8 cellular contexts compared by ENCODE assay signal in the genomic region with DNA sequence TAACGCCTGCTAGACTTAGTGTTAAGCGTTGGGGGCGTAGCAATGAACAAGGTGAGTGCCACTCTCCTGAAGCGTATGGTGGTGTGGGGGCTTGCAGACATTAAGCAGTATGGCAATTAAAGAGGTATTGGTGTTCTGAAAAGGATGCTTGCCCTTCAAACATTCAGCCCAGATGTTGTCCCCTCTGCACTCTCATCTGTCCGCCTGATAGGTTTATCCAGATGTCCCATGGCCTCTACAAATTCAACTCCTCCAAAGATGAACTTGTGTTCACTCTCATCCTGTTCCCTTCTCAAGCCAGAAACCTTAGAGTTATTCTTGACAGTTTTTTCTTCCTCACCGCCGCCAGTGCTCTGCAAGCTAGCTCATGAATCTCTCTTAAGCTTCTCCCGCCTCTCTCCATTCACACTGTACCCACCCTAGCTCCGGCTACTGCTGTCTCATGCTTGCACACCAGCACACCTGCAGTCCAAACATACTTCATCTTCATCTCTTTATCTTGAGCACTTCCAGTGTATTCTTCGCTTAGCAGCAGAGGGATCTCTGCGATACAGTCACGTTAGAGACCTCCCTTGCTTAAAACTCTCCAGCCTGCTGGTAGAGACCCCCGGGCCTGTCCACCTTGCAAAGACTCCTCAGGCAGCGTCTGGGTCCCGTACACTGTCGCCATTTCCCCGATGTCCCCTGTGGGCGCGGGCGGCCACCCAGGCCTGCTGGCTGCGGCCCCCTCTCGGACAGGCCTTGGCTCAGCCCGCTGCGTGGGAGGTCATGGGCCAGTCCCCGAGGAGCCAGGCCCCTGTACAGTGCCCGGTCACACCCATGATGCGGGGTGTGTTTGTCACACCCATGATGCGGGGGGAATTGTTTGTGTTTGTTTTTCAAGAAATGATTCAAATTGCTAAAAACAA. TPM values are rescaled to one million over a fixed set of nuclear protein-coding genes. Genes with fewer than 3 reads are reported as not detected.
DNase-seq lines count a peak whose midpoint lies in the region; TF ChIP-seq lines count a peak whose summit lies in the region.

No MANE protein-coding gene starts in this region.

- peak overlapping the region; percentile 80 to 94 for H3K9ac ChIP-seq in liver (ENCODE audit: low read depth in 1 of 2, low read length in 2 of 2)

- H3K4me1 ChIP-seq in liver (ENCODE audit: control insufficient read depth in 4 of 4, insufficient read depth in 4 of 4, low read length in 3 of 4): peaks cover 5 to 16% (median 7%) of the 10 kb centered on the region in 4 donors
- peaks cover 0 to 20% (median 15%) of the 10 kb centered on the region in 4 donors for H3K4me1 ChIP-seq in tibial artery

- peak overlapping the region; percentile 97 for H3K27ac Mint-ChIP-seq in activated T-cell treated with anti-CD3 and anti-CD28 coated beads, Interleukin-2, amount 50 U/mL, for 24 hours

- intact Hi-C loops in tibial artery (cut with DNase I; ENCODE audit: low total_unique reads): no loop called here

- H3K4me3 Mint-ChIP-seq in activated T-cell treated with anti-CD3 and anti-CD28 coated beads, Interleukin-2, amount 50 U/mL, for 24 hours: peak overlapping the region; percentile 91

- no peak for DNase-seq in activated T-cell treated with anti-CD3 and anti-CD28 coated beads, Interleukin-2, amount 50 U/mL, for 24 hours
- no peak for DNase-seq in activated T-cell treated with anti-CD3 and anti-CD28 coated beads, Interleukin-2, amount 50 U/mL, for 1 hour
- DNase-seq in astrocyte of the spinal cord (ENCODE audit: low read depth, low spot score) (no peak), tibial artery (no peak), A172 (ENCODE audit: low spot score) (no peak), medulla oblongata (ENCODE audit: extremely low spot score) (no peak), AG20443 (ENCODE audit: low spot score) (no peak)

- H3K9me3 ChIP-seq in liver (ENCODE audit: control insufficient read depth in 4 of 4, low read length in 3 of 4): no peaks in the 10 kb centered on the region
- no peaks in the 10 kb centered on the region for H3K9me3 ChIP-seq in tibial artery

- WGBS in liver: 75% methylated on average over 28 of the region's 28 CpGs

- H3K27me3 ChIP-seq in liver (ENCODE audit: control insufficient read depth in 4 of 4, insufficient read depth in 4 of 4, low read length in 3 of 4): no peaks in the 10 kb centered on the region
- no peaks in the 10 kb centered on the region for H3K27me3 ChIP-seq in tibial artery

- in situ Hi-C loops in astrocyte of the spinal cord (cut with HindIII; ENCODE audit: low sequenced_read_pairs): no loop called here

- H3K4me3 ChIP-seq in astrocyte of the spinal cord (ENCODE audit: low read depth, low read length) (peak overlapping the region; percentile 100), liver (ENCODE audit: low read depth in 1 of 3, low read length in 3 of 3) (peak overlapping the region; percentile 63 to 99 (median 97)), tibial artery (peak overlapping the region; percentile 71 to 74)

- H3K27me3 Mint-ChIP-seq in activated T-cell treated with anti-CD3 and anti-CD28 coated beads, Interleukin-2, amount 50 U/mL, for 24 hours: no peaks in the 10 kb centered on the region

- no peak for TF ChIP-seq RAD21 in liver (IDR thresholded peaks at IDR 0.05)

- H3K9me3 Mint-ChIP-seq in activated T-cell treated with anti-CD3 and anti-CD28 coated beads, Interleukin-2, amount 50 U/mL, for 24 hours: no peaks in the 10 kb centered on the region

- H3K27ac ChIP-seq in liver (ENCODE audit: low read depth in 1 of 2, low read length in 2 of 2): peak overlapping the region; percentile 79 to 87
- peak overlapping the region; percentile 85 for H3K27ac ChIP-seq in tibial artery

- H3K36me3 Mint-ChIP-seq in activated T-cell treated with anti-CD3 and anti-CD28 coated beads, Interleukin-2, amount 50 U/mL, for 24 hours (ENCODE audit: low read depth): peaks cover 53% of the 10 kb centered on the region

- H3K4me1 Mint-ChIP-seq in activated T-cell treated with anti-CD3 and anti-CD28 coated beads, Interleukin-2, amount 50 U/mL, for 24 hours (ENCODE audit: low read depth): peaks cover 35% of the 10 kb centered on the region

- TF ChIP-seq CTCF in astrocyte of the spinal cord (IDR thresholded peaks at IDR 0.05; ENCODE audit: low read depth, low read length) (no peak), liver (IDR thresholded peaks at IDR 0.05; ENCODE audit: low read depth, low read length, missing input control) (no peak), tibial artery (IDR thresholded peaks at IDR 0.05) (no peak)

- H3K36me3 ChIP-seq in liver (ENCODE audit: control insufficient read depth in 4 of 4, insufficient read depth in 3 of 4, low read depth in 1 of 4, low read length in 3 of 4): peaks cover 11 to 33% (median 25%) of the 10 kb centered on the region in 4 donors
- peaks cover 33 to 43% (median 36%) of the 10 kb centered on the region in 3 donors for H3K36me3 ChIP-seq in tibial artery

TF ChIP-seq in liver, 16 proteins besides CTCF, POLR2A, EP300 and RAD21:
- TF ChIP-seq JUND (IDR thresholded peaks at IDR 0.05) (no peak), FOXA2 (IDR thresholded peaks at IDR 0.05) (no peak), HNF4G (IDR thresholded peaks at IDR 0.05) (no peak), RXRA (IDR thresholded peaks at IDR 0.05) (no peak), EGR1 (IDR thresholded peaks at IDR 0.05; ENCODE audit: low read depth in 2 of 2) (no peak), HNF4A (conservative IDR thresholded peaks at IDR 0.05) (no peak), NR2F2 (IDR thresholded peaks at IDR 0.05) (no peak), YY1 (IDR thresholded peaks at IDR 0.05) (no peak), TAF1 (conservative IDR thresholded peaks at IDR 0.05) (no peak), FOXA1 (IDR thresholded peaks at IDR 0.05) (no peak), SP1 (IDR thresholded peaks at IDR 0.05) (no peak)
- TF ChIP-seq, protein P1, sequence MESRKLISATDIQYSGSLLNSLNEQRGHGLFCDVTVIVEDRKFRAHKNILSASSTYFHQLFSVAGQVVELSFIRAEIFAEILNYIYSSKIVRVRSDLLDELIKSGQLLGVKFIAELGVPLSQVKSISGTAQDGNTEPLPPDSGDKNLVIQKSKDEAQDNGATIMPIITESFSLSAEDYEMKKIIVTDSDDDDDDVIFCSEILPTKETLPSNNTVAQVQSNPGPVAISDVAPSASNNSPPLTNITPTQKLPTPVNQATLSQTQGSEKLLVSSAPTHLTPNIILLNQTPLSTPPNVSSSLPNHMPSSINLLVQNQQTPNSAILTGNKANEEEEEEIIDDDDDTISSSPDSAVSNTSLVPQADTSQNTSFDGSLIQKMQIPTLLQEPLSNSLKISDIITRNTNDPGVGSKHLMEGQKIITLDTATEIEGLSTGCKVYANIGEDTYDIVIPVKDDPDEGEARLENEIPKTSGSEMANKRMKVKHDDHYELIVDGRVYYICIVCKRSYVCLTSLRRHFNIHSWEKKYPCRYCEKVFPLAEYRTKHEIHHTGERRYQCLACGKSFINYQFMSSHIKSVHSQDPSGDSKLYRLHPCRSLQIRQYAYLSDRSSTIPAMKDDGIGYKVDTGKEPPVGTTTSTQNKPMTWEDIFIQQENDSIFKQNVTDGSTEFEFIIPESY (IDR thresholded peaks at IDR 0.05): no peak
- TF ChIP-seq, protein P2, sequence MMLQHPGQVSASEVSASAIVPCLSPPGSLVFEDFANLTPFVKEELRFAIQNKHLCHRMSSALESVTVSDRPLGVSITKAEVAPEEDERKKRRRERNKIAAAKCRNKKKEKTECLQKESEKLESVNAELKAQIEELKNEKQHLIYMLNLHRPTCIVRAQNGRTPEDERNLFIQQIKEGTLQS (IDR thresholded peaks at IDR 0.05): no peak
- TF ChIP-seq, protein P3, sequence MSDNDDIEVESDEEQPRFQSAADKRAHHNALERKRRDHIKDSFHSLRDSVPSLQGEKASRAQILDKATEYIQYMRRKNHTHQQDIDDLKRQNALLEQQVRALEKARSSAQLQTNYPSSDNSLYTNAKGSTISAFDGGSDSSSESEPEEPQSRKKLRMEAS (IDR thresholded peaks at IDR 0.05): no peak
- TF ChIP-seq, protein P4, sequence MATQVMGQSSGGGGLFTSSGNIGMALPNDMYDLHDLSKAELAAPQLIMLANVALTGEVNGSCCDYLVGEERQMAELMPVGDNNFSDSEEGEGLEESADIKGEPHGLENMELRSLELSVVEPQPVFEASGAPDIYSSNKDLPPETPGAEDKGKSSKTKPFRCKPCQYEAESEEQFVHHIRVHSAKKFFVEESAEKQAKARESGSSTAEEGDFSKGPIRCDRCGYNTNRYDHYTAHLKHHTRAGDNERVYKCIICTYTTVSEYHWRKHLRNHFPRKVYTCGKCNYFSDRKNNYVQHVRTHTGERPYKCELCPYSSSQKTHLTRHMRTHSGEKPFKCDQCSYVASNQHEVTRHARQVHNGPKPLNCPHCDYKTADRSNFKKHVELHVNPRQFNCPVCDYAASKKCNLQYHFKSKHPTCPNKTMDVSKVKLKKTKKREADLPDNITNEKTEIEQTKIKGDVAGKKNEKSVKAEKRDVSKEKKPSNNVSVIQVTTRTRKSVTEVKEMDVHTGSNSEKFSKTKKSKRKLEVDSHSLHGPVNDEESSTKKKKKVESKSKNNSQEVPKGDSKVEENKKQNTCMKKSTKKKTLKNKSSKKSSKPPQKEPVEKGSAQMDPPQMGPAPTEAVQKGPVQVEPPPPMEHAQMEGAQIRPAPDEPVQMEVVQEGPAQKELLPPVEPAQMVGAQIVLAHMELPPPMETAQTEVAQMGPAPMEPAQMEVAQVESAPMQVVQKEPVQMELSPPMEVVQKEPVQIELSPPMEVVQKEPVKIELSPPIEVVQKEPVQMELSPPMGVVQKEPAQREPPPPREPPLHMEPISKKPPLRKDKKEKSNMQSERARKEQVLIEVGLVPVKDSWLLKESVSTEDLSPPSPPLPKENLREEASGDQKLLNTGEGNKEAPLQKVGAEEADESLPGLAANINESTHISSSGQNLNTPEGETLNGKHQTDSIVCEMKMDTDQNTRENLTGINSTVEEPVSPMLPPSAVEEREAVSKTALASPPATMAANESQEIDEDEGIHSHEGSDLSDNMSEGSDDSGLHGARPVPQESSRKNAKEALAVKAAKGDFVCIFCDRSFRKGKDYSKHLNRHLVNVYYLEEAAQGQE (IDR thresholded peaks at IDR 0.05): no peak

RNA-seq across cellular contexts. Expression of a gene that starts 1.0 kb away (rescaled TPM):
- 10 to 100 TPM; 13.8 to 16.0 TPM for total RNA-seq in liver
- 10 to 100 TPM in 1 of 2 donors, 1 to 10 TPM in 1; 8.8 to 12.1 TPM for polyA plus RNA-seq in liver
- total RNA-seq in A172 (2014; rRNA removed; shearing (Covaris generic)): 50.7 and 66.2 TPM in 2 replicates

RNA-seq across cellular contexts. Expression of a gene that starts 32.0 kb away (rescaled TPM):
- total RNA-seq in liver: 10 to 100 TPM; 59.4 to 89.2 TPM
- 10 to 100 TPM; 53.5 to 71.0 TPM for polyA plus RNA-seq in liver
- 65.7 and 65.9 TPM in 2 replicates for total RNA-seq in A172 (2014; rRNA removed; shearing (Covaris generic))

RNA-seq across cellular contexts. Expression of a gene that starts 57.7 kb away (rescaled TPM):
- 10 to 100 TPM; 10.1 to 16.1 TPM for total RNA-seq in liver
- polyA plus RNA-seq in liver: 1 to 10 TPM; 6.9 to 7.2 TPM
- total RNA-seq in A172 (2014; rRNA removed; shearing (Covaris generic)): 33.8 and 34.2 TPM in 2 replicates
